Comparison of ENCODE assay signal across 17 cellular contexts in the genomic region with DNA sequence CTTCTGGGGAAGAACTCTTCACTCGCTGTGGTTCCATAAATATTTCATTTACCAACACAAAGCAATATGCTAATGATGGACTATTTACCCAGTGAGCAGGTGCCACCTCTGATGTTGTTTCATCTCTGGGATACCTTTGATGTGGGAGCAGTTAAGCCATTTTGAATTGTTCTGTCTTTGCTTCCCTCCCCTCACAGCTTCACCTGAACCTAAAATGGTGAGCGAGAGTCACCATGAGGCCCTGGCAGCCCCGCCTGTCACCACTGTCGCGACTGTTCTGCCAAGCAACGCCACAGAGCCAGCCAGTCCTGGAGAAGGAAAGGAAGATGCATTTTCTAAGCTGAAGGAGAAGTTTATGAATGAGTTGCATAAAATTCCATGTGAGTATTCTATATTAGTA.
"Had no signal": no experiment of that assay in that cellular context is flagged by ENCODE, and none has a peak within 500 bp of the region (broad histone marks: within the 10 kb centered on the region; RNA-seq: fewer than 3 reads in every experiment).

No MANE protein-coding gene starts in this region.

- H3K9me3 ChIP-seq: pancreas had no signal

- H3K4me1 Mint-ChIP-seq: activated naive CD8-positive, alpha-beta T cell treated with anti-CD3 and anti-CD28 coated beads, Interleukin-2, amount 10 ng/mL, durations not matched to agents 7 days and 5 days; central memory CD8-positive, alpha-beta T cell; naive B cell; stimulated activated naive CD8-positive, alpha-beta T cell treated with anti-CD3 and anti-CD28 coated beads, Interleukin-15, amount 100 ng/mL, for 72 hours had no signal

- H3K27ac Mint-ChIP-seq: activated naive CD8-positive, alpha-beta T cell treated with anti-CD3 and anti-CD28 coated beads, Interleukin-2, amount 10 ng/mL, durations not matched to agents 7 days and 5 days; naive B cell; stimulated activated naive CD8-positive, alpha-beta T cell treated with anti-CD3 and anti-CD28 coated beads, Interleukin-15, amount 100 ng/mL, for 72 hours; type B pancreatic cell had no signal

- DNase-seq: activated naive CD4-positive, alpha-beta T cell; activated naive CD8-positive, alpha-beta T cell treated with anti-CD3 and anti-CD28 coated beads, Interleukin-2, amount 10 ng/mL, durations not matched to agents 7 days and 5 days; activated T-cell treated with anti-CD3 and anti-CD28 coated beads for 4 hours; anterior cingulate cortex; brain microvascular endothelial cell; islet precursor cell; mammary epithelial cell; naive B cell; pancreas; sigmoid colon; stimulated activated CD4-positive, alpha-beta T cell treated with anti-CD3 and anti-CD28 coated beads, Interleukin-1b, Interleukin-23, amount 100 ng/mL, for 48 hours; stimulated activated naive CD8-positive, alpha-beta T cell treated with anti-CD3 and anti-CD28 coated beads, Interleukin-15, amount 100 ng/mL, for 72 hours had no signal

- H3K27me3 ChIP-seq: brain microvascular endothelial cell, esophagus muscularis mucosa, left lung, pancreas, sigmoid colon had no signal

- H3K27ac ChIP-seq: brain microvascular endothelial cell, coronary artery, esophagus muscularis mucosa, left lung, pancreas, sigmoid colon had no signal

- H3K4me3 Mint-ChIP-seq: activated naive CD8-positive, alpha-beta T cell treated with anti-CD3 and anti-CD28 coated beads, Interleukin-2, amount 10 ng/mL, durations not matched to agents 7 days and 5 days; central memory CD8-positive, alpha-beta T cell; naive B cell; stimulated activated naive CD8-positive, alpha-beta T cell treated with anti-CD3 and anti-CD28 coated beads, Interleukin-15, amount 100 ng/mL, for 72 hours; type B pancreatic cell had no signal

- H3K27me3 Mint-ChIP-seq: activated naive CD8-positive, alpha-beta T cell treated with anti-CD3 and anti-CD28 coated beads, Interleukin-2, amount 10 ng/mL, durations not matched to agents 7 days and 5 days; central memory CD8-positive, alpha-beta T cell; naive B cell; stimulated activated naive CD8-positive, alpha-beta T cell treated with anti-CD3 and anti-CD28 coated beads, Interleukin-15, amount 100 ng/mL, for 72 hours; type B pancreatic cell had no signal

- H3K4me1 ChIP-seq: esophagus muscularis mucosa, left lung, pancreas, sigmoid colon had no signal

- H3K36me3 Mint-ChIP-seq: activated naive CD8-positive, alpha-beta T cell treated with anti-CD3 and anti-CD28 coated beads, Interleukin-2, amount 10 ng/mL, durations not matched to agents 7 days and 5 days had no signal

- H3K36me3 ChIP-seq: brain microvascular endothelial cell, esophagus muscularis mucosa, left lung, pancreas, sigmoid colon had no signal

- H3K4me3 ChIP-seq: coronary artery, esophagus muscularis mucosa, left lung, pancreas, sigmoid colon had no signal
